In the genomic region with DNA sequence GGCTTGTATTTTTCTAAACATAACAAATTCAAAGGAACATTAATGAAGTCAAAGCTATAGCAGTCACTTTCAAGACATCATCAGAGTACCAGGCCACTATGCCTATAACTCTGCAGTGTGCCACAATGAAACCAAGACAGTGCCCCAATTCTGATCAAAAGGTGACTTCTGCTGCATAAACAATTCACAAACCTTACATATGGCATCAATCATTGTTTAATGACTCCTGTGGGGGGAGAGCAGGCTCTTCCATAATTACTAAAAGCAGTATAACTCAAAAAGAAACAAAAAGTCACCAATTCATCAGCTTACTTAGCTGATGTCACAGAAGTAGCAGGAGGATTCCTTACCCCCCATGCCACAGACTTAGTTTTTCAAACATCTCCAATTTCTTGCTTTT, we compare ENCODE assay signal across 11 cellular contexts. TPM values are rescaled to one million over a fixed set of nuclear protein-coding genes. Genes with fewer than 3 reads are reported as not detected.
DNase-seq lines count a peak whose midpoint lies in the region; ATAC-seq and TF ChIP-seq lines count a peak whose summit lies in the region.
"Had no signal": no experiment of that assay in that cellular context is flagged by ENCODE, and none has a peak within 500 bp of the region (broad histone marks: within the 10 kb centered on the region; RNA-seq: fewer than 3 reads in every experiment).

No MANE protein-coding gene starts in this region.

- no peaks in the 10 kb centered on the region for H3K9me3 Mint-ChIP-seq in T-helper 1 cell treated with Interleukin-12 subunit alpha and Interleukin-12 subunit beta and Interleukin-4 antibody, amounts not matched to agents 30 μg/mL and 1 μg/mL, for 36 hours
- no peaks in the 10 kb centered on the region for H3K9me3 Mint-ChIP-seq in activated CD4-positive, alpha-beta memory T cell treated with anti-CD3 and anti-CD28 coated beads, Interleukin-2, amount 10 ng/mL, durations not matched to agents 7 days and 5 days

- H3K27ac ChIP-seq in gastroesophageal sphincter (peak overlapping the region in 3 of 4 donors; percentile 15 to 76 (median 72)), stomach (peak overlapping the region; percentile 40 to 82 (median 74))
- H3K27ac ChIP-seq: 22Rv1 had no signal

- TF ChIP-seq EP300 in gastroesophageal sphincter (IDR thresholded peaks at IDR 0.05), result no peak
- no peak for TF ChIP-seq EP300 in stomach (IDR thresholded peaks at IDR 0.05)

- CTCF ChIA-PET in activated CD4-positive, alpha-beta memory T cell treated with anti-CD3 and anti-CD28 coated beads, Interleukin-2, amount 10 ng/mL, durations not matched to agents 7 days and 5 days (lab: Charles Lee), result interaction anchor here (1.0 to 7.3 kb wide), 11 partner anchors 11 to 248 kb away, joined by 3 to 73 read pairs (median 5); no protein-coding TSS in a partner anchor

- H3K36me3 Mint-ChIP-seq in T-helper 1 cell treated with Interleukin-12 subunit alpha and Interleukin-12 subunit beta and Interleukin-4 antibody, amounts not matched to agents 30 μg/mL and 1 μg/mL, for 36 hours (ENCODE audit: low read depth), result peaks cover 22% of the 10 kb centered on the region
- peaks cover 28% of the 10 kb centered on the region for H3K36me3 Mint-ChIP-seq in activated CD4-positive, alpha-beta memory T cell treated with anti-CD3 and anti-CD28 coated beads, Interleukin-2, amount 10 ng/mL, durations not matched to agents 7 days and 5 days (ENCODE audit: low read depth)

- DNase-seq in T-helper 1 cell (no peak), stomach (no peak), NCI-H748 (lab: John Stamatoyannopoulos, UW; ENCODE audit: unreplicated experiment) (no peak), NCI-H446 treated with DMSO at 0.1 percent for 48 hours (lab: John Stamatoyannopoulos, UW) (no peak)
- no peak for DNase-seq in activated CD4-positive, alpha-beta memory T cell treated with anti-CD3 and anti-CD28 coated beads, Interleukin-2, amount 10 ng/mL, durations not matched to agents 7 days and 5 days
- DNase-seq: NCI-H1417 had no signal

- peak overlapping the region; percentile 81 for H3K27ac Mint-ChIP-seq in T-helper 1 cell treated with Interleukin-12 subunit alpha and Interleukin-12 subunit beta and Interleukin-4 antibody, amounts not matched to agents 30 μg/mL and 1 μg/mL, for 36 hours
- H3K27ac Mint-ChIP-seq in activated CD4-positive, alpha-beta memory T cell treated with anti-CD3 and anti-CD28 coated beads, Interleukin-2, amount 10 ng/mL, durations not matched to agents 7 days and 5 days, result peak overlapping the region; percentile 87

- TF ChIP-seq CTCF in gastroesophageal sphincter (IDR thresholded peaks at IDR 0.05), result no peak
- TF ChIP-seq CTCF in stomach (IDR thresholded peaks at IDR 0.05), result no peak

- no peak for TF ChIP-seq POLR2A in gastroesophageal sphincter (IDR thresholded peaks at IDR 0.05)
- no peak for TF ChIP-seq POLR2A in stomach (IDR thresholded peaks at IDR 0.05)

- ATAC-seq in gastroesophageal sphincter (no peak), GM18909 (IDR thresholded peaks at IDR 0.05; ENCODE audit: poor library complexity, unreplicated experiment) (no peak)
- ATAC-seq: left lobe of liver had no signal

- H3K36me3 ChIP-seq in gastroesophageal sphincter (no peaks in the 10 kb centered on the region), stomach (no peaks in the 10 kb centered on the region)

- H3K9me3 ChIP-seq in gastroesophageal sphincter, result no peaks in the 10 kb centered on the region
- H3K9me3 ChIP-seq in stomach, result no peaks in the 10 kb centered on the region

- H3K4me1 ChIP-seq in gastroesophageal sphincter (peaks cover 7 to 49% (median 27%) of the 10 kb centered on the region in 3 donors), stomach (peaks cover 22 to 73% (median 47%) of the 10 kb centered on the region in 4 donors)

- POLR2A ChIA-PET in activated CD4-positive, alpha-beta memory T cell treated with anti-CD3 and anti-CD28 coated beads, Interleukin-2, amount 10 ng/mL, durations not matched to agents 7 days and 5 days (lab: Charles Lee), result interaction anchor here (0.6 to 7.2 kb wide), 9 partner anchors 11 to 250 kb away, joined by 3 to 129 read pairs (median 14); partner anchors contain the start of genes LPIN2 and MYL12A

- H3K4me3 Mint-ChIP-seq in T-helper 1 cell treated with Interleukin-12 subunit alpha and Interleukin-12 subunit beta and Interleukin-4 antibody, amounts not matched to agents 30 μg/mL and 1 μg/mL, for 36 hours, result peak overlapping the region; percentile 49
- no peak overlapping the region for H3K4me3 Mint-ChIP-seq in activated CD4-positive, alpha-beta memory T cell treated with anti-CD3 and anti-CD28 coated beads, Interleukin-2, amount 10 ng/mL, durations not matched to agents 7 days and 5 days

- peaks cover 73% of the 10 kb centered on the region for H3K4me1 Mint-ChIP-seq in T-helper 1 cell treated with Interleukin-12 subunit alpha and Interleukin-12 subunit beta and Interleukin-4 antibody, amounts not matched to agents 30 μg/mL and 1 μg/mL, for 36 hours (ENCODE audit: low read depth)
- H3K4me1 Mint-ChIP-seq in activated CD4-positive, alpha-beta memory T cell treated with anti-CD3 and anti-CD28 coated beads, Interleukin-2, amount 10 ng/mL, durations not matched to agents 7 days and 5 days, result peaks cover 76% of the 10 kb centered on the region

- no peaks in the 10 kb centered on the region for H3K27me3 Mint-ChIP-seq in T-helper 1 cell treated with Interleukin-12 subunit alpha and Interleukin-12 subunit beta and Interleukin-4 antibody, amounts not matched to agents 30 μg/mL and 1 μg/mL, for 36 hours (ENCODE audit: low read depth)
- H3K27me3 Mint-ChIP-seq in activated CD4-positive, alpha-beta memory T cell treated with anti-CD3 and anti-CD28 coated beads, Interleukin-2, amount 10 ng/mL, durations not matched to agents 7 days and 5 days, result no peaks in the 10 kb centered on the region

- H3K27me3 ChIP-seq in gastroesophageal sphincter (no peaks in the 10 kb centered on the region), stomach (no peaks in the 10 kb centered on the region)

- intact Hi-C loops in stomach (cut with DNase I; ENCODE audit: low total_unique reads), result no loop called here

- H3K4me3 ChIP-seq in gastroesophageal sphincter, result no peak overlapping the region
- no peak overlapping the region for H3K4me3 ChIP-seq in stomach

RNA-seq across cellular contexts. Expression of gene LPIN2, which starts 15.5 kb away (rescaled TPM):
- total RNA-seq in activated CD4-positive, alpha-beta memory T cell treated with anti-CD3 and anti-CD28 coated beads, Interleukin-2, amount 10 ng/mL, durations not matched to agents 7 days and 5 days, result 10 to 100 TPM; 78.4 to 79.6 TPM
- total RNA-seq in gastroesophageal sphincter (10 to 100 TPM; 17.6 to 34.3 (median 25.6) TPM), stomach (10 to 100 TPM in 4 of 5 donors, 1 to 10 TPM in 1; 9.3 to 86.8 (median 13.4) TPM)
- polyA plus RNA-seq in stomach, result 10 to 100 TPM in 2 of 3 donors, 1 to 10 TPM in 1; 4.0 to 42.8 (median 12.5) TPM
